In the genomic region with DNA sequence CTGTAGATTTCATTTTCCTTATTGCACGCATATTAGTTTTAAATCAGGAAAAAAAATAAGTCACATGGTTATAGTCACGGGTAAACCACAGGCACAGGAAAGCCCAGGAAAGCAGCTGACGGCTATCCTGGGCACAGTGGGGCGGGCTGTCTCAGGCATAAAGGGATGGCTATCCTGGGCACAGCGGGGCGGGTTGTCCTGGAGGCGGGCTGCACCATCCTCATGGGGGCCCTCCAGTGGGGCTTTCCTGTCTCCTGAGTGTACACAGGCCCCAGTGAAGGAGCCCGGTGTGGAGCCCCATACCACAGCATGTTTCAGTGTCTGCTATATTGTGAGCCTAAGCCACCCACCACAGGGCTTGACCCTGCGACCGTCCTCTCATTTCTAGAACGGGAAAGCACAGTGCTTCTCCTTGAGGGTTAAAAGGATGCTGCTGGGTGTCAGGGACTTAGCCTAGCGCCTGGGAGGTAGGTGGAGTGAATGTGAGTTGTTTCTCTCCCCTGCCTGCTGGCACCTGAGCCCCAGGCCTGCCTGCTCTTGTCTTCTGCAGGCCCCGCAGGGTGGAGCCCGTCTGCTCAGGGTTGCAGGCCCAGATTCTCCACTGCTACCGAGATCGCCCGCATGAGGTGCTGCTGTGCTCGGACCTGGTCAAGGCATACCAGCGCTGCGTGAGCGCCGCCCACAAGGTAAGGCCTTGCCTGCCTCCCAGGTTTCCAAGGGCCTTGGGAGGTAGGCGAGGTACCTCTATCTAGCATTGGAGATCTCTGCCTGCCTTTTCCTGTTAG, we compare ENCODE assay signal across 19 cellular contexts. TPM values are rescaled to one million over a fixed set of nuclear protein-coding genes. Genes with fewer than 3 reads are reported as not detected.
DNase-seq lines count a peak whose midpoint lies in the region; ATAC-seq, FAIRE-seq and TF ChIP-seq lines count a peak whose summit lies in the region.
"Had no signal": no experiment of that assay in that cellular context is flagged by ENCODE, and none has a peak within 500 bp of the region (broad histone marks: within the 10 kb centered on the region; RNA-seq: fewer than 3 reads in every experiment).

No MANE protein-coding gene starts in this region.

- H3K79me2 ChIP-seq in keratinocyte (ENCODE audit: control insufficient read depth, insufficient read depth, low read length): no peaks in the 10 kb centered on the region

- peak overlapping the region; percentile 61 for H3K4me2 ChIP-seq in keratinocyte (ENCODE audit: control insufficient read depth, extremely low read depth, insufficient read depth, low read depth, low read length)

- peak; percentile 15 for TF ChIP-seq CTCF in RWPE2 (IDR thresholded peaks at IDR 0.05; ENCODE audit: poor library complexity, severe bottlenecking)
- TF ChIP-seq CTCF in keratinocyte (optimal IDR thresholded peaks at IDR 0.05 in 1 of 3, IDR thresholded peaks at IDR 0.05 in 1 of 3, conservative IDR thresholded peaks at IDR 0.05 in 1 of 3; ENCODE audit: extremely low read depth in 1 of 3, insufficient read depth in 2 of 3, low read length in 3 of 3): peak in 2 of 3 experiments; percentile 57 to 69
- no peak for TF ChIP-seq CTCF in suprapubic skin (IDR thresholded peaks at IDR 0.05)

- intact Hi-C loops in left cardiac atrium (cut with DNase I) (no loop called here), left ventricle myocardium superior (cut with micrococcal nuclease) (no loop called here)

- H3K27me3 ChIP-seq in RWPE2 (ENCODE audit: insufficient read depth, poor library complexity, severe bottlenecking): no peaks in the 10 kb centered on the region
- H3K27me3 ChIP-seq in keratinocyte (ENCODE audit: control insufficient read depth, extremely low read depth, insufficient read depth, low read length): no peaks in the 10 kb centered on the region
- no peaks in the 10 kb centered on the region for H3K27me3 ChIP-seq in suprapubic skin
- H3K27me3 ChIP-seq: dorsolateral prefrontal cortex, heart left ventricle, thyroid gland had no signal

- TF ChIP-seq POLR2A in suprapubic skin (IDR thresholded peaks at IDR 0.05): no peak

- H3K4me1 ChIP-seq in RWPE2 (ENCODE audit: insufficient read depth, poor library complexity, severe bottlenecking): peaks cover 29% of the 10 kb centered on the region
- peaks cover 55% of the 10 kb centered on the region for H3K4me1 ChIP-seq in keratinocyte (ENCODE audit: control insufficient read depth, extremely low read depth, insufficient read depth, low read length)
- H3K4me1 ChIP-seq in suprapubic skin: peaks cover 70% of the 10 kb centered on the region

- TF ChIP-seq EP300 in suprapubic skin (IDR thresholded peaks at IDR 0.05): no peak

- H3K36me3 ChIP-seq in RWPE2 (ENCODE audit: low read depth): no peaks in the 10 kb centered on the region
- no peaks in the 10 kb centered on the region for H3K36me3 ChIP-seq in keratinocyte (ENCODE audit: control insufficient read depth in 2 of 2, extremely low read depth in 1 of 2, insufficient read depth in 2 of 2, low read length in 2 of 2)
- H3K36me3 ChIP-seq in suprapubic skin: no peaks in the 10 kb centered on the region
- H3K36me3 ChIP-seq: heart left ventricle, thyroid gland had no signal

- ATAC-seq in left cardiac atrium: no peak
- no peak for ATAC-seq in left ventricle myocardium superior
- peak; percentile 50 for ATAC-seq in RWPE2 (ENCODE audit: low read depth)
- no peak for ATAC-seq in activated CD4-positive, CD25-positive, alpha-beta regulatory T cell treated with anti-CD3 and anti-CD28 coated beads, Interleukin-2, amount 50 U/mL, for 24 hours
- ATAC-seq: activated T-helper 17 cell treated with anti-CD3 and anti-CD28 coated beads, Interleukin-2, amount 50 U/mL, for 72 hours; heart left ventricle had no signal

- H4K20me1 ChIP-seq in keratinocyte (ENCODE audit: control insufficient read depth, extremely low read depth, insufficient read depth, low read length): no peaks in the 10 kb centered on the region

- no peak overlapping the region for H3K27ac ChIP-seq in RWPE2 (ENCODE audit: poor library complexity, severe bottlenecking)
- H3K27ac ChIP-seq in keratinocyte (ENCODE audit: control insufficient read depth, insufficient read depth, low read length): peak overlapping the region; percentile 65
- peak overlapping the region; percentile 44 for H3K27ac ChIP-seq in suprapubic skin
- H3K27ac ChIP-seq: C4-2B, dorsolateral prefrontal cortex, GM23248, heart left ventricle, thyroid gland had no signal

- WGBS in suprapubic skin: 35% methylated on average over 17 of the region's 23 CpGs

- dilution Hi-C loops in keratinocyte (cut with MboI; ENCODE audit: extremely low pct_ligation_motif_present, low sequenced_read_pairs): no loop called here

- no peaks in the 10 kb centered on the region for H3K9me1 ChIP-seq in keratinocyte (ENCODE audit: control insufficient read depth, extremely low read depth, insufficient read depth, low read length)

- H3K9me3 ChIP-seq in RWPE2 (ENCODE audit: severe bottlenecking) (no peaks in the 10 kb centered on the region), keratinocyte (ENCODE audit: control insufficient read depth, low read depth, low read length) (no peaks in the 10 kb centered on the region), suprapubic skin (no peaks in the 10 kb centered on the region)
- H3K9me3 ChIP-seq: heart left ventricle, thyroid gland had no signal

- DNase-seq in left cardiac atrium (peak; percentile 16), left ventricle myocardium superior (no peak), RWPE2 (ENCODE audit: low spot score) (peak; percentile 79), keratinocyte (ENCODE audit: low read depth, low spot score) (peak; percentile 86), suprapubic skin (ENCODE audit: low spot score in 2 of 2) (peak in 1 of 2 donors; percentile 61), cerebellum (ENCODE audit: low spot score) (no peak), anterior cingulate cortex (lab: John Stamatoyannopoulos, UW) (no peak)
- DNase-seq: activated B cell treated with CpG ODN at 0.5 μM for 24 hours, GM23248, immature natural killer cell, NCI-H1930, NCI-H510A, SHP77 treated with DMSO at 0.1 percent for 48 hours, thyroid gland had no signal

- no peak overlapping the region for H3K4me3 ChIP-seq in RWPE2 (ENCODE audit: severe bottlenecking)
- peak overlapping the region in 1 of 3 experiments; percentile 23 for H3K4me3 ChIP-seq in keratinocyte (ENCODE audit: control insufficient read depth in 2 of 3, extremely low read depth in 1 of 3, insufficient read depth in 2 of 3, low read depth in 1 of 3, low read length in 3 of 3)
- no peak overlapping the region for H3K4me3 ChIP-seq in suprapubic skin
- H3K4me3 ChIP-seq: dorsolateral prefrontal cortex, GM23248, heart left ventricle, thyroid gland had no signal

- peak overlapping the region; percentile 22 for H2AFZ ChIP-seq in keratinocyte (ENCODE audit: control insufficient read depth, low read length)
- H2AFZ ChIP-seq: GM23248 had no signal

- H3K9ac ChIP-seq in keratinocyte (ENCODE audit: control insufficient read depth, extremely low read depth, insufficient read depth, low read length): peak overlapping the region; percentile 53
- H3K9ac ChIP-seq: GM23248 had no signal

- peak; percentile 94 for FAIRE-seq in keratinocyte (lab: Jason Lieb, UNC)

RNA-seq across cellular contexts. Expression of a gene that starts 25.9 kb away (rescaled TPM):
- total RNA-seq in left cardiac atrium (10 to 100 TPM; 18.6 to 20.4 TPM), left ventricle myocardium superior (23.8 TPM), suprapubic skin (10 to 100 TPM; 48.4 to 77.9 (median 59.4) TPM), cerebellum (56.2 TPM)
- 38.4 to 61.2 TPM (median 55.7 TPM) in 3 replicates for polyA plus RNA-seq in keratinocyte
- polyA plus RNA-seq in keratinocyte (2011; ENCODE audit: low read depth): 19.4 TPM
- polyA plus RNA-seq in keratinocyte (2011; cell fraction: cytosol; rRNA removed): 12.7 and 21.0 TPM in 2 replicates
- 125 and 160 TPM in 2 replicates for polyA plus RNA-seq in keratinocyte (2011; cell fraction: nucleus; rRNA removed)
- 14.8 and 74.0 TPM in 2 replicates for polyA plus RNA-seq in keratinocyte (2012; ENCODE audit: low replicate concordance)
- 150 to 269 TPM (median 153 TPM) in 3 replicates for polyA minus RNA-seq in keratinocyte
- 70.6 TPM for polyA minus RNA-seq in keratinocyte (2011; cell fraction: cytosol; rRNA and poly(A)+ RNA removed)
- polyA minus RNA-seq in keratinocyte (2011; cell fraction: nucleus; rRNA and poly(A)+ RNA removed): 237 and 238 TPM in 2 replicates

Comparison
In these comparisons a context has a peak if more than half of its experiments do, and no peak if none do; other contexts are left out.
1. DNase-seq: peak in left cardiac atrium (single experiment), RWPE2 (single experiment) and keratinocyte (single experiment); none in left ventricle myocardium superior (single experiment), cerebellum (single experiment) and anterior cingulate cortex (0 of 58).
2. CTCF ChIP-seq: peak in RWPE2 (single experiment) and keratinocyte (2 of 3); none in suprapubic skin (0 of 2).